ENCODE assay signal across 1 cellular context in genomic region chr11:67391304-67392181, GRCh38.
A peak's percentile ranks its signal among the peaks of the same experiment; 100 is the strongest.
TF ChIP-seq lines count a peak whose summit lies in the region.

TSS of gene RAD9A (plus strand) at chr11:67391986. CDS start at chr11:67392045, 59 bp downstream.

TF ChIP-seq in K562, 482 proteins besides CTCF, POLR2A, EP300 and RAD21 (continued from another document and continues in another):
- TF ChIP-seq MAZ (CRISPR knock-in tag; conservative IDR thresholded peaks at IDR 0.05 in 1 of 2, IDR thresholded peaks at IDR 0.05 in 1 of 2): peak; percentile 69 to 78
- peak; percentile 100 for TF ChIP-seq TFE3 (CRISPR knock-in tag; IDR thresholded peaks at IDR 0.05)
- TF ChIP-seq HMG20B (CRISPR knock-in tag; IDR thresholded peaks at IDR 0.05): no peak
- TF ChIP-seq MGA (IDR thresholded peaks at IDR 0.05): peak; percentile 97
- 0 out of 2 replicates have a peak, but pooled peaks have one; percentile 54 for TF ChIP-seq TGIF2 (CRISPR knock-in tag; IDR thresholded peaks at IDR 0.05)
- no peak for TF ChIP-seq MTA2 (IDR thresholded peaks at IDR 0.05; ENCODE audit: low read depth)
- TF ChIP-seq ZFP1 (CRISPR knock-in tag; IDR thresholded peaks at IDR 0.05): no peak
- TF ChIP-seq POLR3G (IDR thresholded peaks at IDR 0.05; ENCODE audit: extremely low read depth, insufficient read length, insufficient replicate concordance): no peak
- TF ChIP-seq ATF1 (CRISPR knock-in tag; IDR thresholded peaks at IDR 0.05): no peak
- peak; percentile 88 for TF ChIP-seq ATF1 (tag; IDR thresholded peaks at IDR 0.05)
- TF ChIP-seq KLF13 (tag; IDR thresholded peaks at IDR 0.05; ENCODE audit: borderline replicate concordance, low read depth): 0 out of 2 replicates have a peak, but pooled peaks have one; percentile 16
- peak; percentile 88 for TF ChIP-seq NR3C1 (CRISPR knock-in tag; IDR thresholded peaks at IDR 0.05)
- peak; percentile 40; the same call in 1 of the 2 replicates for TF ChIP-seq SOX6 (IDR thresholded peaks at IDR 0.05)
- TF ChIP-seq ILF3 (IDR thresholded peaks at IDR 0.05; ENCODE audit: borderline replicate concordance): no peak
- peak; percentile 62 for TF ChIP-seq BCOR (IDR thresholded peaks at IDR 0.05)
- peak; percentile 15 to 89; a peak in 2 of 4 replicates for TF ChIP-seq TEAD1 (CRISPR knock-in tag; IDR thresholded peaks at IDR 0.05)
- TF ChIP-seq DNMT1 (IDR thresholded peaks at IDR 0.05): no peak
- TF ChIP-seq, protein P1, sequence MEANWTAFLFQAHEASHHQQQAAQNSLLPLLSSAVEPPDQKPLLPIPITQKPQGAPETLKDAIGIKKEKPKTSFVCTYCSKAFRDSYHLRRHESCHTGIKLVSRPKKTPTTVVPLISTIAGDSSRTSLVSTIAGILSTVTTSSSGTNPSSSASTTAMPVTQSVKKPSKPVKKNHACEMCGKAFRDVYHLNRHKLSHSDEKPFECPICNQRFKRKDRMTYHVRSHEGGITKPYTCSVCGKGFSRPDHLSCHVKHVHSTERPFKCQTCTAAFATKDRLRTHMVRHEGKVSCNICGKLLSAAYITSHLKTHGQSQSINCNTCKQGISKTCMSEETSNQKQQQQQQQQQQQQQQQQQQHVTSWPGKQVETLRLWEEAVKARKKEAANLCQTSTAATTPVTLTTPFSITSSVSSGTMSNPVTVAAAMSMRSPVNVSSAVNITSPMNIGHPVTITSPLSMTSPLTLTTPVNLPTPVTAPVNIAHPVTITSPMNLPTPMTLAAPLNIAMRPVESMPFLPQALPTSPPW (CRISPR knock-in tag; IDR thresholded peaks at IDR 0.05): peak; percentile 81
- TF ChIP-seq NBN (IDR thresholded peaks at IDR 0.05; ENCODE audit: low read depth): peak; percentile 26; the same call in 1 of the 2 replicates
- peak; percentile 50; the same call in 1 of the 2 replicates for TF ChIP-seq HIVEP1 (CRISPR knock-in tag; IDR thresholded peaks at IDR 0.05)
- TF ChIP-seq BRCA1 (IDR thresholded peaks at IDR 0.05): no peak
- TF ChIP-seq BRCA1 (CRISPR knock-in tag; IDR thresholded peaks at IDR 0.05): no peak
- peak; percentile 100 for TF ChIP-seq RAD51 (IDR thresholded peaks at IDR 0.05; ENCODE audit: borderline replicate concordance, low read depth)
- TF ChIP-seq LCOR (CRISPR knock-in tag; IDR thresholded peaks at IDR 0.05): peak; percentile 91
- TF ChIP-seq SAFB2 (IDR thresholded peaks at IDR 0.05; ENCODE audit: borderline replicate concordance, low read depth, low read length, severe bottlenecking): no peak
- no peak for TF ChIP-seq ZNF24 (IDR thresholded peaks at IDR 0.05)
- peak; percentile 90 for TF ChIP-seq SIN3B (IDR thresholded peaks at IDR 0.05; ENCODE audit: low read depth)
- peak; percentile 99 for TF ChIP-seq TFAP4 (CRISPR knock-in tag; IDR thresholded peaks at IDR 0.05; ENCODE audit: borderline replicate concordance)
- peak; percentile 89 for TF ChIP-seq HMGN3 (IDR thresholded peaks at IDR 0.05; ENCODE audit: borderline replicate concordance, extremely low read depth, insufficient read length, low read depth, low read length)
- peak in 1 of 2 experiments; percentile 81; a peak in 1 of 4 replicates for TF ChIP-seq KDM4B (IDR thresholded peaks at IDR 0.05; ENCODE audit: borderline replicate concordance in 2 of 2, low read depth in 1 of 2)
- no peak for TF ChIP-seq BRF1 (IDR thresholded peaks at IDR 0.05; ENCODE audit: borderline replicate concordance, extremely low read depth, insufficient read length)
- TF ChIP-seq CBX3 (IDR thresholded peaks at IDR 0.05; ENCODE audit: borderline replicate concordance in 1 of 2, low read length in 2 of 2): peak in 1 of 2 experiments; percentile 83; a peak in 2 of 3 replicates
- peak in 1 of 2 experiments; percentile 85; a peak in 1 of 4 replicates for TF ChIP-seq FOXA3 (CRISPR knock-in tag; conservative IDR thresholded peaks at IDR 0.05 in 1 of 2, IDR thresholded peaks at IDR 0.05 in 1 of 2)
- TF ChIP-seq SMARCA5 (IDR thresholded peaks at IDR 0.05): no peak
- TF ChIP-seq RBM15 (IDR thresholded peaks at IDR 0.05; ENCODE audit: insufficient read depth, low read length): no peak
- peak; percentile 63 for TF ChIP-seq TAF1 (IDR thresholded peaks at IDR 0.05; ENCODE audit: control insufficient read depth, extremely low read depth, insufficient read depth, low read length, severe bottlenecking)
- no peak for TF ChIP-seq RFX1 (IDR thresholded peaks at IDR 0.05)
- peak; percentile 95 for TF ChIP-seq MYC (IDR thresholded peaks at IDR 0.05; ENCODE audit: low read depth, low read length)
- peak; percentile 61; the same call in 1 of the 2 replicates for TF ChIP-seq MYC (CRISPR knock-in tag; IDR thresholded peaks at IDR 0.05; ENCODE audit: borderline replicate concordance, low read depth)
- peak in 2 of 3 experiments; percentile 12 to 54 for TF ChIP-seq YY1 (IDR thresholded peaks at IDR 0.05; ENCODE audit: borderline replicate concordance in 1 of 3, control insufficient read depth in 1 of 3, extremely low read depth in 1 of 3, insufficient read depth in 3 of 3, insufficient read length in 1 of 3, insufficient replicate concordance in 2 of 3, low read depth in 1 of 3, low read length in 2 of 3)
- no peak for TF ChIP-seq ZNF77 (CRISPR knock-in tag; IDR thresholded peaks at IDR 0.05)
- no peak for TF ChIP-seq HOXB6 (CRISPR knock-in tag; IDR thresholded peaks at IDR 0.05; ENCODE audit: borderline replicate concordance)
- peak; percentile 70 for TF ChIP-seq SUPT5H (IDR thresholded peaks at IDR 0.05)
- peak; percentile 55; the same call in 1 of the 2 replicates for TF ChIP-seq ZNF224 (CRISPR knock-in tag; IDR thresholded peaks at IDR 0.05)
- 0 out of 2 replicates have a peak, but pooled peaks have one; percentile 57 for TF ChIP-seq ELF4 (CRISPR knock-in tag; IDR thresholded peaks at IDR 0.05)
- TF ChIP-seq, protein P2, sequence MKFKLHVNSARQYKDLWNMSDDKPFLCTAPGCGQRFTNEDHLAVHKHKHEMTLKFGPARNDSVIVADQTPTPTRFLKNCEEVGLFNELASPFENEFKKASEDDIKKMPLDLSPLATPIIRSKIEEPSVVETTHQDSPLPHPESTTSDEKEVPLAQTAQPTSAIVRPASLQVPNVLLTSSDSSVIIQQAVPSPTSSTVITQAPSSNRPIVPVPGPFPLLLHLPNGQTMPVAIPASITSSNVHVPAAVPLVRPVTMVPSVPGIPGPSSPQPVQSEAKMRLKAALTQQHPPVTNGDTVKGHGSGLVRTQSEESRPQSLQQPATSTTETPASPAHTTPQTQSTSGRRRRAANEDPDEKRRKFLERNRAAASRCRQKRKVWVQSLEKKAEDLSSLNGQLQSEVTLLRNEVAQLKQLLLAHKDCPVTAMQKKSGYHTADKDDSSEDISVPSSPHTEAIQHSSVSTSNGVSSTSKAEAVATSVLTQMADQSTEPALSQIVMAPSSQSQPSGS (CRISPR knock-in tag; IDR thresholded peaks at IDR 0.05): peak; percentile 8; the same call in 1 of the 2 replicates
- TF ChIP-seq CBX1 (IDR thresholded peaks at IDR 0.05; ENCODE audit: low read depth): peak; percentile 79; the same call in 1 of the 2 replicates
- TF ChIP-seq SP2 (IDR thresholded peaks at IDR 0.05; ENCODE audit: extremely low read depth, low read depth, low read length, poor library complexity, severe bottlenecking): no peak
- TF ChIP-seq ZNF282 (CRISPR knock-in tag; IDR thresholded peaks at IDR 0.05): peak; percentile 68; the same call in 1 of the 2 replicates
